Comparison of ENCODE assay signal across 8 cellular contexts in genomic region chr10:80500572-80501380, GRCh38. TPM values are rescaled to one million over a fixed set of nuclear protein-coding genes. Genes with fewer than 3 reads are reported as not detected.
DNase-seq lines count a peak whose midpoint lies in the region; ATAC-seq and TF ChIP-seq lines count a peak whose summit lies in the region.

No MANE protein-coding gene starts in this region.

- peak; percentile 82 for ATAC-seq in GM18907 (IDR thresholded peaks at IDR 0.05; ENCODE audit: unreplicated experiment)
- peak; percentile 56 for ATAC-seq in HG03039 (IDR thresholded peaks at IDR 0.05; ENCODE audit: unreplicated experiment)
- ATAC-seq in left ventricle myocardium superior = peak; percentile 24

- no peaks in the 10 kb centered on the region for H3K27me3 ChIP-seq in stomach

- TF ChIP-seq EP300 in stomach (IDR thresholded peaks at IDR 0.05) = no peak

- no peak for TF ChIP-seq CTCF in stomach (IDR thresholded peaks at IDR 0.05)

- H3K36me3 ChIP-seq in stomach = peaks cover 0 to 7% (median 0%) of the 10 kb centered on the region in 4 donors

- H3K4me3 ChIP-seq in stomach = no peak overlapping the region

- WGBS in stomach, 5 donors = 80 to 89% (median 86%) methylated on average over 13 to 14 of the region's 14 CpGs

- peak; percentile 45 for DNase-seq in activated naive CD4-positive, alpha-beta T cell treated with Interleukin-2 at 50 U/mL for 16 hours
- DNase-seq in left ventricle myocardium superior (peak; percentile 72), stomach (peak; percentile 25), HuH-7 (ENCODE audit: low spot score) (no peak), COR-L47 (lab: John Stamatoyannopoulos, UW) (no peak)
- no peak for DNase-seq in NK-92 treated with Interleukin-12 subunit alpha and Interleukin-12 subunit beta, amount 100 ng/mL, for 24 hours (lab: John Stamatoyannopoulos, UW)

- no peaks in the 10 kb centered on the region for H3K9me3 ChIP-seq in stomach

- no peak for TF ChIP-seq POLR2A in stomach (IDR thresholded peaks at IDR 0.05)

- H3K27ac ChIP-seq in stomach = peak overlapping the region; percentile 7 to 91 (median 83)

- intact Hi-C loops in left ventricle myocardium superior (cut with micrococcal nuclease) (no loop called here), stomach (cut with DNase I; ENCODE audit: low total_unique reads) (no loop called here)

- peaks cover 80 to 99% (median 88%) of the 10 kb centered on the region in 4 donors for H3K4me1 ChIP-seq in stomach

RNA-seq across cellular contexts. Expression of gene SH2D4B, which starts 36.9 kb away (rescaled TPM):
- total RNA-seq in left ventricle myocardium superior = not detected
- under 1 TPM in 1 of 5 donors, not detected in 4; 0.18 TPM for total RNA-seq in stomach
- polyA plus RNA-seq in stomach = under 1 TPM in 1 of 3 donors, not detected in 2; 0.03 TPM

RNA-seq across cellular contexts. Expression of gene TSPAN14, which starts 46.7 kb away (rescaled TPM):
- total RNA-seq in left ventricle myocardium superior (41.2 TPM), stomach (10 to 100 TPM; 24.4 to 82.6 (median 42.9) TPM)
- 10 to 100 TPM in 2 of 3 donors, 1 to 10 TPM in 1; 7.0 to 21.5 (median 13.7) TPM for polyA plus RNA-seq in stomach

Comparison
In these comparisons a context has a peak if more than half of its experiments do, and no peak if none do; other contexts are left out.
1. ATAC-seq: peak in every context shown above with its lines; median percentile 82 in GM18907; 56 in HG03039; 24 in left ventricle myocardium superior.
2. DNase-seq: peak in activated naive CD4-positive, alpha-beta T cell treated with Interleukin-2 at 50 U/mL for 16 hours (single experiment), left ventricle myocardium superior (single experiment) and stomach (single experiment); none in HuH-7 (single experiment), COR-L47 (single experiment) and NK-92 treated with Interleukin-12 subunit alpha and Interleukin-12 subunit beta, amount 100 ng/mL, for 24 hours (single experiment).